ENCODE assay signal across 8 cellular contexts in the genomic region with DNA sequence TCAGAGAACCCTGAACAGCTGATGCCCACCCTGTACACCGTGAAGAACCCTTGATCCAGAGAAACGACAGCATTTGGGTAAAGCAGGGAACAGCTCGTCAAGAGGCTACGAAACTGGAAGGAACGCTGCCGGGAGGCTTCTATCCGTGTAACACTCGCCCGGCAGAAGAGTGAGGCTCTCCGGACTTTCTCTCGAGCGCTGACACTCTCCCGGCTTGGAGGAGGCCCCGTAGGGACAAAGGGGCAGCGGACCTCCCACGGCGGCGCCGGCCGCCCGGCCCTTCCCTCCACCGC. TPM values are rescaled to one million over a fixed set of nuclear protein-coding genes. Genes with fewer than 3 reads are reported as not detected.
DNase-seq lines count a peak whose midpoint lies in the region; ATAC-seq, FAIRE-seq and TF ChIP-seq lines count a peak whose summit lies in the region.

No MANE protein-coding gene starts in this region.

- 0% methylated on average over 22 of the region's 22 CpGs for WGBS in heart right ventricle, 2 donors

- H3K9me3 ChIP-seq in heart right ventricle (no peaks in the 10 kb centered on the region), astrocyte (ENCODE audit: insufficient read depth, low read depth, low read length) (no peaks in the 10 kb centered on the region), lower lobe of right lung (no peaks in the 10 kb centered on the region), uterus (no peaks in the 10 kb centered on the region)

- peak overlapping the region; percentile 91 to 99 (median 97) for H3K27ac ChIP-seq in heart right ventricle
- peak overlapping the region; percentile 100 for H3K27ac ChIP-seq in astrocyte (ENCODE audit: low read depth, low read length)
- peak overlapping the region; percentile 98 for H3K27ac ChIP-seq in lower lobe of right lung
- H3K27ac ChIP-seq in uterus: peak overlapping the region; percentile 95 to 96

- no peak for TF ChIP-seq CTCF in heart right ventricle (IDR thresholded peaks at IDR 0.05)
- TF ChIP-seq CTCF in astrocyte (IDR thresholded peaks at IDR 0.05; ENCODE audit: insufficient read depth, low read depth, low read length): no peak
- TF ChIP-seq CTCF in lower lobe of right lung (IDR thresholded peaks at IDR 0.05): no peak
- TF ChIP-seq CTCF in uterus (IDR thresholded peaks at IDR 0.05): no peak

- no peaks in the 10 kb centered on the region for H3K9me3 Mint-ChIP-seq in astrocyte (ENCODE audit: unreplicated experiment)

- H3K79me2 ChIP-seq in astrocyte (ENCODE audit: insufficient read depth, low read length): peaks cover 41% of the 10 kb centered on the region

- H3K4me3 ChIP-seq in heart right ventricle (peak overlapping the region; percentile 57 to 88 (median 80)), astrocyte (ENCODE audit: insufficient read depth, low read depth, low read length) (peak overlapping the region; percentile 95), lower lobe of right lung (peak overlapping the region; percentile 91), uterus (peak overlapping the region; percentile 71 to 83)

- peak overlapping the region; percentile 92 for H2AFZ ChIP-seq in astrocyte (ENCODE audit: low read depth, low read length)

- H3K27ac Mint-ChIP-seq in astrocyte (ENCODE audit: unreplicated experiment): peak overlapping the region; percentile 96

- H3K27me3 Mint-ChIP-seq in astrocyte (ENCODE audit: low read depth, unreplicated experiment): no peaks in the 10 kb centered on the region

- H3K4me3 Mint-ChIP-seq in astrocyte (ENCODE audit: unreplicated experiment): peak overlapping the region; percentile 93

- no peak for DNase-seq in heart right ventricle
- no peak for DNase-seq in cardiac septum (ENCODE audit: low spot score)
- DNase-seq in astrocyte (ENCODE audit: low read depth): no peak
- DNase-seq in lower lobe of right lung: no peak
- DNase-seq in uterus: no peak
- DNase-seq in stimulated activated CD4-positive, alpha-beta T cell treated with anti-CD3 and anti-CD28 coated beads, Interleukin-15, amount 100 ng/mL, for 24 hours: no peak
- no peak for DNase-seq in erythroblast (lab: John Stamatoyannopoulos, UW)

- no peak for FAIRE-seq in astrocyte (lab: Jason Lieb, UNC)

- H3K27me3 ChIP-seq in heart right ventricle (no peaks in the 10 kb centered on the region), astrocyte (ENCODE audit: insufficient read depth, low read length) (no peaks in the 10 kb centered on the region), lower lobe of right lung (ENCODE audit: low read depth) (no peaks in the 10 kb centered on the region), uterus (no peaks in the 10 kb centered on the region)

- H3K36me3 ChIP-seq in heart right ventricle (peaks cover 0 to 57% (median 38%) of the 10 kb centered on the region in 9 donors), astrocyte (ENCODE audit: insufficient read depth, low read length) (peaks cover 13% of the 10 kb centered on the region), lower lobe of right lung (peaks cover 45% of the 10 kb centered on the region), uterus (no peaks in the 10 kb centered on the region)

- H4K20me1 ChIP-seq in astrocyte (ENCODE audit: insufficient read depth, low read length): peaks cover 46% of the 10 kb centered on the region

- intact Hi-C loops in heart right ventricle (cut with DNase I) (loop anchor here in 5 of 10 donors (1.0 to 10.0 kb wide), 6 partner anchors 17 to 83 kb away; a partner anchor contains a TSS), cardiac septum (cut with DNase I) (loop anchor here (5.0 kb wide), 2 partner anchors 83 to 128 kb away; a partner anchor contains a TSS), lower lobe of right lung (cut with DNase I) (no loop called here), uterus (cut with DNase I; ENCODE audit: low total_unique reads) (no loop called here)

- H3K4me1 Mint-ChIP-seq in astrocyte (ENCODE audit: low read depth, unreplicated experiment): peaks cover 23% of the 10 kb centered on the region

- peaks cover 29 to 87% (median 71%) of the 10 kb centered on the region in 9 donors for H3K4me1 ChIP-seq in heart right ventricle
- H3K4me1 ChIP-seq in astrocyte (ENCODE audit: insufficient read depth, low read length): peaks cover 29% of the 10 kb centered on the region
- peaks cover 89% of the 10 kb centered on the region for H3K4me1 ChIP-seq in lower lobe of right lung
- peaks cover 0 to 32% of the 10 kb centered on the region in 2 donors for H3K4me1 ChIP-seq in uterus

- H3K9ac ChIP-seq in astrocyte (ENCODE audit: low read length): peak overlapping the region; percentile 96

- peak overlapping the region; percentile 93 for H3K4me2 ChIP-seq in astrocyte (ENCODE audit: low read length)

- TF ChIP-seq POLR2A in uterus (IDR thresholded peaks at IDR 0.05) (no peak), erythroblast (IDR thresholded peaks at IDR 0.05; ENCODE audit: low read length) (no peak)

- ATAC-seq in heart right ventricle (no peak), lower lobe of right lung (no peak), HG02763 (IDR thresholded peaks at IDR 0.05; ENCODE audit: unreplicated experiment) (no peak)

- H3K36me3 Mint-ChIP-seq in astrocyte (ENCODE audit: low read depth, unreplicated experiment): peaks cover 18% of the 10 kb centered on the region

RNA-seq across cellular contexts. Expression of a gene that starts 1.7 kb away (rescaled TPM):
- total RNA-seq in heart right ventricle (10 to 100 TPM; 25.1 to 94.0 (median 35.2) TPM), cardiac septum (42.0 TPM), astrocyte (42.9 and 45.8 TPM in 2 replicates), lower lobe of right lung (155 TPM), uterus (100 to 1,000 TPM; 112 to 289 (median 166) TPM)
- polyA plus RNA-seq in heart right ventricle: 100 to 1,000 TPM in 1 of 2 donors, 10 to 100 TPM in 1; 86.5 to 135 TPM

RNA-seq across cellular contexts. Expression of a gene that starts 7.2 kb away (rescaled TPM):
- total RNA-seq in heart right ventricle (10 to 100 TPM; 23.7 to 34.9 (median 26.9) TPM), cardiac septum (24.5 TPM), astrocyte (39.5 and 41.4 TPM in 2 replicates), lower lobe of right lung (29.4 TPM), uterus (10 to 100 TPM in 3 of 4 donors, 1 to 10 TPM in 1; 9.0 to 25.1 (median 21.3) TPM)
- polyA plus RNA-seq in heart right ventricle: 10 to 100 TPM; 27.4 to 59.1 TPM

RNA-seq across cellular contexts. Expression of a gene that starts 17.4 kb away (rescaled TPM):
- 100 to 1,000 TPM in 1 of 10 donors, 10 to 100 TPM in 9; 48.8 to 120 (median 66.7) TPM for total RNA-seq in heart right ventricle
- 10 to 100 TPM; 41.0 to 70.5 TPM for polyA plus RNA-seq in heart right ventricle
- total RNA-seq in cardiac septum: 51.6 TPM
- 0.27 and 0.46 TPM in 2 replicates for total RNA-seq in astrocyte
- 58.2 TPM for total RNA-seq in lower lobe of right lung
- total RNA-seq in uterus: 10 to 100 TPM in 3 of 4 donors, 1 to 10 TPM in 1; 2.1 to 30.5 (median 22.1) TPM

RNA-seq across cellular contexts. Expression of a gene that starts 19.8 kb away (rescaled TPM):
- total RNA-seq in heart right ventricle (10 to 100 TPM in 8 of 10 donors, 1 to 10 TPM in 2; 9.9 to 17.8 (median 11.9) TPM), cardiac septum (11.0 TPM), astrocyte (19.5 and 26.5 TPM in 2 replicates), lower lobe of right lung (39.5 TPM), uterus (100 to 1,000 TPM in 1 of 4 donors, 10 to 100 TPM in 3; 42.1 to 114 (median 44.6) TPM)
- 10 to 100 TPM; 22.1 to 59.8 TPM for polyA plus RNA-seq in heart right ventricle

RNA-seq across cellular contexts. Expression of a gene that starts 21.6 kb away (rescaled TPM):
- total RNA-seq in heart right ventricle (1 to 10 TPM in 8 of 10 donors, under 1 TPM in 2; 0.80 to 3.0 (median 1.9) TPM), cardiac septum (1.3 TPM), astrocyte (6.3 and 6.9 TPM in 2 replicates), lower lobe of right lung (4.0 TPM), uterus (1 to 10 TPM in 3 of 4 donors, not detected in 1; 1.9 to 3.9 (median 3.3) TPM)
- 1 to 10 TPM; 2.0 to 2.8 TPM for polyA plus RNA-seq in heart right ventricle
